1 cellular context compared by ENCODE assay signal in genomic region chr22:24685804-24686203, GRCh38.
TF ChIP-seq lines count a peak whose summit lies in the region.

No MANE protein-coding gene starts in this region.

TF ChIP-seq in GM23338, 12 proteins besides CTCF, POLR2A, EP300 and RAD21 (continued from another document):
- no peak for TF ChIP-seq REST (IDR thresholded peaks at IDR 0.05; ENCODE audit: unreplicated experiment)
- no peak for TF ChIP-seq ZNF114 (CRISPR knock-in tag; IDR thresholded peaks at IDR 0.05)
- no peak for TF ChIP-seq ZNF331 (CRISPR knock-in tag; IDR thresholded peaks at IDR 0.05; ENCODE audit: low read depth)
- TF ChIP-seq EZH2 (IDR thresholded peaks at IDR 0.05; ENCODE audit: low read depth, unreplicated experiment) = no peak
TF ChIP-seq in GM23338: peak in this region for 0.
